24 cellular contexts compared by ENCODE assay signal in the genomic region with DNA sequence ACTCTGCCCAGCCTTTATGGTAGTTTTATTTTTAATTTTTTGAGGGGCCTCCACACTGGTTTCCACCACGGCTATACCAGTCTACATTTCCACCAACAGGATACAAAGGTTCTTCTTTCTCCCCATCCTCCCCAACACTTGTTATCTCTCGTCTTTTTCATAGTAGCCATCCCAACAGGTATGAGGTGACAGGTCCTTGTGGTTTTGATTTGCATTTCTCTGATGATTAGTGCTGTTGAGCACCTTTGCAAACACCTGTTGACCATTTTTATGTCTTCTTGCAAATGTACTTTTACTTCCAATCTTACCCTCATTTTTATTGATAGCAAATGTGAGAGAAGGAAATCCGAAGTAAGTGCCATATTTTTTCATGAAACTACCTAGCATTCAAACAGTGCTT.
DNase-seq lines count a peak whose midpoint lies in the region; ATAC-seq, FAIRE-seq and TF ChIP-seq lines count a peak whose summit lies in the region.
"Had no signal": no experiment of that assay in that cellular context is flagged by ENCODE, and none has a peak within 500 bp of the region (broad histone marks: within the 10 kb centered on the region; RNA-seq: fewer than 3 reads in every experiment).

No MANE protein-coding gene starts in this region.

- H3K36me3 Mint-ChIP-seq in neural progenitor cell = no peaks in the 10 kb centered on the region
- H3K36me3 Mint-ChIP-seq in natural killer cell treated with Interleukin-12 subunit alpha and Interleukin-12 subunit beta and Interleukin-15 and Interleukin-18, amount 100 ng/mL, for 72 hours = peaks cover 4% of the 10 kb centered on the region
- H3K36me3 Mint-ChIP-seq: CD4-positive, alpha-beta memory T cell had no signal

- no peaks in the 10 kb centered on the region for H3K4me1 Mint-ChIP-seq in neural progenitor cell
- peaks cover 17 to 29% of the 10 kb centered on the region in 2 donors for H3K4me1 Mint-ChIP-seq in natural killer cell treated with Interleukin-12 subunit alpha and Interleukin-12 subunit beta and Interleukin-15 and Interleukin-18, amount 100 ng/mL, for 72 hours (ENCODE audit: low read depth in 2 of 2)

- no peaks in the 10 kb centered on the region for H3K27me3 ChIP-seq in ACC112 (ENCODE audit: insufficient read depth, low read length)
- H3K27me3 ChIP-seq in foreskin keratinocyte = no peaks in the 10 kb centered on the region
- no peaks in the 10 kb centered on the region for H3K27me3 ChIP-seq in neural progenitor cell
- H3K27me3 ChIP-seq: BLaER1 treated with 17β-estradiol and CSF1 and Interleukin-3, amounts not matched to agents 10 nM and 100 nM; Peyer's patch; SJSA1 had no signal

- CTCF ChIA-PET in A549 (lab: Yijun Ruan, JAX) = interaction anchor here (1.1 kb wide), 1 partner anchor 488 kb away, joined by 3 read pairs; the partner anchor contains the start of gene PRDM1

- H3K27ac ChIP-seq in A549 (peak overlapping the region; percentile 98 to 99), ACC112 (ENCODE audit: low read depth, low read length) (peak overlapping the region; percentile 96; the same call in 1 of the 2 replicates), VCaP (peak overlapping the region; percentile 45; the same call in 1 of the 2 replicates), foreskin keratinocyte (peak overlapping the region; percentile 99), neural progenitor cell (no peak overlapping the region)
- H3K27ac ChIP-seq: BLaER1 treated with 17β-estradiol and CSF1 and Interleukin-3, amounts not matched to agents 10 nM and 100 nM; GM23248; Peyer's patch had no signal

- peaks cover 2% of the 10 kb centered on the region for H3K27me3 Mint-ChIP-seq in neural progenitor cell (ENCODE audit: insufficient read depth, low read depth)
- peaks cover 0 to 2% of the 10 kb centered on the region in 2 donors for H3K27me3 Mint-ChIP-seq in natural killer cell treated with Interleukin-12 subunit alpha and Interleukin-12 subunit beta and Interleukin-15 and Interleukin-18, amount 100 ng/mL, for 72 hours

- H3K4me3 ChIP-seq in A549 (no peak overlapping the region), ACC112 (ENCODE audit: low read depth, low read length) (no peak overlapping the region), neural progenitor cell (no peak overlapping the region)
- H3K4me3 ChIP-seq: BLaER1 treated with 17β-estradiol and CSF1 and Interleukin-3, amounts not matched to agents 10 nM and 100 nM; GM12878; GM23248; Peyer's patch; SJSA1 had no signal

- no peak for TF ChIP-seq EP300 in A549 (IDR thresholded peaks at IDR 0.05)

- H3K9ac ChIP-seq in neural progenitor cell = no peak overlapping the region
- H3K9ac ChIP-seq: BLaER1 treated with 17β-estradiol and CSF1 and Interleukin-3, amounts not matched to agents 10 nM and 100 nM; GM23248; KMS-11 had no signal

- H3K79me2 ChIP-seq in ACC112 (ENCODE audit: control insufficient read depth, insufficient read depth, low read length, unreplicated experiment) = no peaks in the 10 kb centered on the region
- no peaks in the 10 kb centered on the region for H3K79me2 ChIP-seq in neural progenitor cell (ENCODE audit: low read depth)

- peaks cover 92% of the 10 kb centered on the region for H3K4me1 ChIP-seq in A549
- peaks cover 58% of the 10 kb centered on the region for H3K4me1 ChIP-seq in ACC112 (ENCODE audit: control insufficient read depth, insufficient read depth, low read length, unreplicated experiment)
- H3K4me1 ChIP-seq in foreskin keratinocyte = peaks cover 61% of the 10 kb centered on the region
- H3K4me1 ChIP-seq in neural progenitor cell = peaks cover 5% of the 10 kb centered on the region

- H3K36me3 ChIP-seq in ACC112 (ENCODE audit: insufficient read depth, low read length) = no peaks in the 10 kb centered on the region
- H3K36me3 ChIP-seq in neural progenitor cell = no peaks in the 10 kb centered on the region
- H3K36me3 ChIP-seq: BLaER1 treated with 17β-estradiol and CSF1 and Interleukin-3, amounts not matched to agents 10 nM and 100 nM; Peyer's patch; SJSA1 had no signal

- no peak overlapping the region for H3K27ac Mint-ChIP-seq in neural progenitor cell
- H3K27ac Mint-ChIP-seq in natural killer cell treated with Interleukin-12 subunit alpha and Interleukin-12 subunit beta and Interleukin-15 and Interleukin-18, amount 100 ng/mL, for 72 hours = peak overlapping the region in 1 of 2 donors; percentile 6
- H3K27ac Mint-ChIP-seq: CD4-positive, alpha-beta memory T cell; H9 had no signal

- no peaks in the 10 kb centered on the region for H3F3A ChIP-seq in neural progenitor cell (ENCODE audit: low read depth)

- TF ChIP-seq POLR2A in A549 (IDR thresholded peaks at IDR 0.05; ENCODE audit: low read length) = no peak

- H3K4me2 ChIP-seq in A549 = no peak overlapping the region
- H3K4me2 ChIP-seq in neural progenitor cell = no peak overlapping the region
- H3K4me2 ChIP-seq: BLaER1 treated with 17β-estradiol and CSF1 and Interleukin-3, amounts not matched to agents 10 nM and 100 nM had no signal

- H4K20me1 ChIP-seq in neural progenitor cell (ENCODE audit: low read depth) = no peaks in the 10 kb centered on the region
- H4K20me1 ChIP-seq: BLaER1 treated with 17β-estradiol and CSF1 and Interleukin-3, amounts not matched to agents 10 nM and 100 nM had no signal

- POLR2A ChIA-PET in A549 (lab: Yijun Ruan, JAX) = no interaction called here

- no peak for TF ChIP-seq RAD21 in A549 (conservative IDR thresholded peaks at IDR 0.05 in 1 of 2, IDR thresholded peaks at IDR 0.05 in 1 of 2)

- 78% methylated on average over 3 of the region's 3 CpGs for WGBS in A549 (ENCODE audit: missing lambda C conversion rate)

- FAIRE-seq in A549 (lab: Jason Lieb, UNC) = no peak
- FAIRE-seq: GM12878 had no signal

- H3K4me3 Mint-ChIP-seq in neural progenitor cell = no peak overlapping the region
- H3K4me3 Mint-ChIP-seq in natural killer cell treated with Interleukin-12 subunit alpha and Interleukin-12 subunit beta and Interleukin-15 and Interleukin-18, amount 100 ng/mL, for 72 hours = no peak overlapping the region
- H3K4me3 Mint-ChIP-seq: CD4-positive, alpha-beta memory T cell; H9 had no signal

- H2AFZ ChIP-seq in ACC112 (ENCODE audit: low read length, unreplicated experiment) = no peak overlapping the region
- no peak overlapping the region for H2AFZ ChIP-seq in neural progenitor cell (replicated peaks)
- H2AFZ ChIP-seq: GM23248 had no signal

- no peaks in the 10 kb centered on the region for H3K9me3 ChIP-seq in A549
- H3K9me3 ChIP-seq in neural progenitor cell (ENCODE audit: low read depth) = no peaks in the 10 kb centered on the region
- H3K9me3 ChIP-seq: Caco-2, Peyer's patch, SJSA1 had no signal

- no peak for TF ChIP-seq CTCF in A549 (IDR thresholded peaks at IDR 0.05)
- TF ChIP-seq CTCF in VCaP (conservative IDR thresholded peaks at IDR 0.05) = no peak
- no peak for TF ChIP-seq CTCF in foreskin keratinocyte (conservative IDR thresholded peaks at IDR 0.05)
- TF ChIP-seq CTCF in neural progenitor cell (IDR thresholded peaks at IDR 0.05) = no peak

- no peaks in the 10 kb centered on the region for H3K9me3 Mint-ChIP-seq in neural progenitor cell
- peaks cover 7% of the 10 kb centered on the region for H3K9me3 Mint-ChIP-seq in natural killer cell treated with Interleukin-12 subunit alpha and Interleukin-12 subunit beta and Interleukin-15 and Interleukin-18, amount 100 ng/mL, for 72 hours
- H3K9me3 Mint-ChIP-seq: H9 had no signal

- DNase-seq in A549 (ENCODE audit: low read depth in 1 of 2, low spot score in 1 of 2) = no peak
- DNase-seq in foreskin keratinocyte = no peak
- DNase-seq in neural progenitor cell (ENCODE audit: low spot score) = no peak
- DNase-seq in natural killer cell treated with Interleukin-12 subunit alpha and Interleukin-12 subunit beta and Interleukin-15 and Interleukin-18, amount 100 ng/mL, for 72 hours (ENCODE audit: low spot score) = no peak
- DNase-seq: Caco-2; CD4-positive, alpha-beta memory T cell; DND-41; GM23248; H9; NCI-H1694; NCI-H2081; NCI-H2171; NCI-H345; NCI-H524; NCI-H774; NK-92 treated with Interleukin-12 subunit alpha and Interleukin-12 subunit beta, amount 100 ng/mL, for 24 hours; Peyer's patch had no signal

- no peak for ATAC-seq in A549
- ATAC-seq in foreskin keratinocyte = no peak
- ATAC-seq in HG03460 (IDR thresholded peaks at IDR 0.05; ENCODE audit: unreplicated experiment) = no peak
- no peak for ATAC-seq in natural killer cell treated with Interleukin-12 subunit alpha and Interleukin-12 subunit beta and Interleukin-15 and Interleukin-18, amount 100 ng/mL, for 72 hours
- ATAC-seq: GM12878 had no signal

TF ChIP-seq in A549, 52 proteins besides CTCF, POLR2A, EP300 and RAD21:
- TF ChIP-seq RFX5 (IDR thresholded peaks at IDR 0.05) = no peak
- TF ChIP-seq RARB (CRISPR knock-in tag; IDR thresholded peaks at IDR 0.05) = no peak
- no peak for TF ChIP-seq NFE2L2 (conservative IDR thresholded peaks at IDR 0.05; ENCODE audit: low read length)
